8 cellular contexts compared by ENCODE assay signal in genomic region chr2:186485576-186485870, GRCh38. TPM values are rescaled to one million over a fixed set of nuclear protein-coding genes. Genes with fewer than 3 reads are reported as not detected.
A peak's percentile ranks its signal among the peaks of the same experiment; 100 is the strongest.
DNase-seq lines count a peak whose midpoint lies in the region; ATAC-seq, FAIRE-seq and TF ChIP-seq lines count a peak whose summit lies in the region.

No MANE protein-coding gene starts in this region.

- TF ChIP-seq CTCF in AG04449 (IDR thresholded peaks at IDR 0.05; ENCODE audit: insufficient read depth, low read length, missing control alignments) = no peak
- no peak for TF ChIP-seq CTCF in body of pancreas (IDR thresholded peaks at IDR 0.05)

- intact Hi-C loops in body of pancreas (cut with DNase I) = no loop called here

- TF ChIP-seq POLR2A in body of pancreas (IDR thresholded peaks at IDR 0.05) = no peak
- no peak for TF ChIP-seq POLR2A in GM12891 (IDR thresholded peaks at IDR 0.05; ENCODE audit: low read depth, low read length)

- CTCF ChIA-PET in AG04449 (lab: Yijun Ruan, JAX) = interaction anchor here (0.9 to 1.9 kb wide), 2 partner anchors 18 to 156 kb away, joined by 3 to 14 read pairs; no protein-coding TSS in a partner anchor

- no peaks in the 10 kb centered on the region for H3K9me3 ChIP-seq in body of pancreas
- no peaks in the 10 kb centered on the region for H3K9me3 ChIP-seq in mononuclear cell (ENCODE audit: low read depth, low read length)

- H3K36me3 ChIP-seq in body of pancreas (replicated peaks in 1 of 2; ENCODE audit: insufficient read depth in 1 of 2, low read depth in 2 of 2) = no peaks in the 10 kb centered on the region

- H3K27ac ChIP-seq in body of pancreas = peak overlapping the region; percentile 75 to 89 (median 86)

- DNase-seq in AG04449 (ENCODE audit: low read depth, low spot score) (no peak), body of pancreas (no peak), GOT3 (lab: John Stamatoyannopoulos, UW) (no peak), T1000 (lab: John Stamatoyannopoulos, UW) (no peak), GM12891 (ENCODE audit: insufficient read length, low spot score) (no peak)

- FAIRE-seq in GM12891 (lab: Jason Lieb, UNC) = no peak

- H3K4me1 ChIP-seq in body of pancreas = peaks cover 40% of the 10 kb centered on the region
- H3K4me1 ChIP-seq in mononuclear cell (ENCODE audit: insufficient read depth, low read length) = peaks cover 19% of the 10 kb centered on the region

- H3K4me3 ChIP-seq in AG04449 (ENCODE audit: low read depth, low read length) = peak overlapping the region; percentile 82
- peak overlapping the region; percentile 32 to 50 for H3K4me3 ChIP-seq in body of pancreas
- peak overlapping the region; percentile 89 for H3K4me3 ChIP-seq in mononuclear cell (ENCODE audit: low read length)

- 0 to 1% methylated on average over 10 of the region's 10 CpGs for WGBS in body of pancreas, 2 donors

- ATAC-seq in HG03025 (IDR thresholded peaks at IDR 0.05; ENCODE audit: low FRiP score, unreplicated experiment) (peak; percentile 48), body of pancreas (no peak), HG02798 (IDR thresholded peaks at IDR 0.05; ENCODE audit: poor library complexity, unreplicated experiment) (no peak)

- POLR2A ChIA-PET in AG04449 (lab: Yijun Ruan, JAX) = interaction anchor here (0.7 to 1.4 kb wide), 5 partner anchors 13 to 104 kb away, joined by 3 to 11 read pairs (median 5); partner anchors contain the start of gene ITGAV

- H3K27me3 ChIP-seq in body of pancreas (no peaks in the 10 kb centered on the region), mononuclear cell (ENCODE audit: insufficient read depth, low read length) (no peaks in the 10 kb centered on the region)

TF ChIP-seq in GM12891, 5 proteins besides CTCF, POLR2A, EP300 and RAD21:
- TF ChIP-seq SPI1 (IDR thresholded peaks at IDR 0.05; ENCODE audit: low read depth, low read length) (no peak), PAX5 (IDR thresholded peaks at IDR 0.05; ENCODE audit: insufficient read depth, low read length, severe bottlenecking) (no peak), POU2F2 (IDR thresholded peaks at IDR 0.05; ENCODE audit: low read depth, low read length) (no peak), POLR2AphosphoS5 (IDR thresholded peaks at IDR 0.05; ENCODE audit: low read depth, low read length) (no peak), TAF1 (IDR thresholded peaks at IDR 0.05; ENCODE audit: low read depth, low read length) (no peak)

RNA-seq across cellular contexts. Expression of gene ZC3H15, which starts 0.5 kb away (rescaled TPM):
- total RNA-seq in body of pancreas (10 to 100 TPM; 26.4 to 55.8 TPM), mononuclear cell (164 TPM)
- polyA plus RNA-seq in GM12891 (2012; ENCODE audit: low read depth, missing spikeins) = 73.7 TPM
